Comparison of ENCODE assay signal across 27 cellular contexts in genomic region chr14:97564334-97564733, GRCh38.
"Had no signal": no experiment of that assay in that cellular context is flagged by ENCODE, and none has a peak within 500 bp of the region (broad histone marks: within the 10 kb centered on the region; RNA-seq: fewer than 3 reads in every experiment).

No MANE protein-coding gene starts in this region.

- FAIRE-seq: colon, endometrium, endothelial cell of umbilical vein, frontal cortex had no signal

- H3K27ac ChIP-seq: colonic mucosa, coronary artery, dorsolateral prefrontal cortex, epithelial cell of prostate, esophagus muscularis mucosa, esophagus squamous epithelium, foreskin keratinocyte, gastrocnemius medialis, gastroesophageal sphincter, heart left ventricle, heart right ventricle had no signal

- DNase-seq: colonic mucosa; cortex of kidney; dermis blood vessel endothelial cell; dorsolateral prefrontal cortex; effector CD4-positive, alpha-beta T cell; effector CD8-positive, alpha-beta T cell; effector memory CD4-positive, alpha-beta T cell; effector memory CD8-positive, alpha-beta T cell; endodermal cell; erythroblast; esophagus squamous epithelium; foreskin fibroblast; foreskin keratinocyte; foreskin melanocyte; gastrocnemius medialis; glutamatergic neuron; heart left ventricle; heart right ventricle had no signal

- H3K27me3 ChIP-seq: colonic mucosa, foreskin keratinocyte, gastrocnemius medialis, gastroesophageal sphincter had no signal

- H3K4me3 ChIP-seq: colonic mucosa, coronary artery, dorsolateral prefrontal cortex, esophagus muscularis mucosa, esophagus squamous epithelium, gastrocnemius medialis, gastroesophageal sphincter, heart left ventricle, heart right ventricle had no signal

- ATAC-seq: effector memory CD8-positive, alpha-beta T cell; esophagus mucosa; foreskin keratinocyte; gastrocnemius medialis; gastroesophageal sphincter; heart left ventricle; heart right ventricle had no signal

- H3K4me1 ChIP-seq: colonic mucosa, esophagus muscularis mucosa, esophagus squamous epithelium, foreskin keratinocyte, gastrocnemius medialis, gastroesophageal sphincter, heart left ventricle, heart right ventricle had no signal

- H3K9me3 ChIP-seq: colonic mucosa, gastrocnemius medialis had no signal

- H3K36me3 ChIP-seq: colonic mucosa, esophagus muscularis mucosa, esophagus squamous epithelium, gastrocnemius medialis, gastroesophageal sphincter, heart left ventricle, heart right ventricle had no signal
